In genomic region chr1:203580733-203581132, GRCh38 we compare ENCODE assay signal across 1 cellular context.
TF ChIP-seq lines count a peak whose summit lies in the region.

No MANE protein-coding gene starts in this region.

TF ChIP-seq in WTC11, 78 proteins besides CTCF, POLR2A, EP300 and RAD21 (continued from another document):
- TF ChIP-seq ZNF512 (CRISPR knock-in tag; IDR thresholded peaks at IDR 0.05; ENCODE audit: borderline replicate concordance) (no peak), GTF2I (CRISPR knock-in tag; conservative IDR thresholded peaks at IDR 0.05) (no peak), MXD4 (CRISPR knock-in tag; IDR thresholded peaks at IDR 0.05; ENCODE audit: borderline replicate concordance) (no peak), JUN (CRISPR knock-in tag; IDR thresholded peaks at IDR 0.05) (no peak), E2F4 (CRISPR knock-in tag; IDR thresholded peaks at IDR 0.05; ENCODE audit: borderline replicate concordance, low read depth) (no peak), E2F5 (CRISPR knock-in tag; IDR thresholded peaks at IDR 0.05) (no peak)
